In genomic region chr12:47903151-47903611, GRCh38 we compare ENCODE assay signal across 1 cellular context.
TF ChIP-seq lines count a peak whose summit lies in the region.

No MANE protein-coding gene starts in this region.

TF ChIP-seq in GM23338, 12 proteins besides CTCF, POLR2A, EP300 and RAD21 (continued from another document):
- TF ChIP-seq ZNF462 (CRISPR knock-in tag; IDR thresholded peaks at IDR 0.05) (no peak), ZNF114 (CRISPR knock-in tag; IDR thresholded peaks at IDR 0.05) (no peak), EZH2 (IDR thresholded peaks at IDR 0.05; ENCODE audit: low read depth, unreplicated experiment) (no peak), REST (IDR thresholded peaks at IDR 0.05; ENCODE audit: unreplicated experiment) (no peak), ETS1 (IDR thresholded peaks at IDR 0.05) (no peak), JUNB (IDR thresholded peaks at IDR 0.05; ENCODE audit: unreplicated experiment) (no peak), CREB1 (CRISPR knock-in tag; IDR thresholded peaks at IDR 0.05; ENCODE audit: low read depth) (no peak), ZNF331 (CRISPR knock-in tag; IDR thresholded peaks at IDR 0.05; ENCODE audit: low read depth) (no peak)
TF ChIP-seq in GM23338: peak in this region for 0.
